Comparison of ENCODE assay signal across 1 cellular context in the genomic region with DNA sequence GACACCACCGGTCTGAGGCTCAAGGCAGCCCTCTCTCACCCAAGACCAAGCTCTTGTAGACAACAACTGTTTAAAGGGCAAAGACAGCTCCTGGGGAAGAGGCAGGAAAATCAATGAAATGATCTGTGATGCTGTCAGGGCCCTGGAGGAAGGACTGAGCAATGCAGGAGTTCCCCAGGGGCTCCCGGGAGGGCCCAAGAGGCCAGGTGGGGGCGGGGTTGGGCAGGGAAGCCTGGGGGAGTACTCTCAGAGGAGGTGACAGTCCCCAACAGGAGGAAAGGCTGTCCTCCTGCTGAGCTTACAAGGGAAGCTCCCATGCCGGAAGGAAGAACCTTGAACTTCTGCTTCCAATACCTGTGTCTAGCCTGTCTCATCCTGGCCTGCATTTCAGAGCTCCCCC.
TF ChIP-seq lines count a peak whose summit lies in the region.

No MANE protein-coding gene starts in this region.

TF ChIP-seq in SK-N-SH treated with all-trans-retinoic acid at 6 μM for 48 hours, 23 proteins besides CTCF, POLR2A, EP300 and RAD21 (continued from another document):
- TF ChIP-seq CSDC2 (CRISPR knock-in tag; IDR thresholded peaks at IDR 0.05) (no peak), CREB5 (CRISPR knock-in tag; IDR thresholded peaks at IDR 0.05; ENCODE audit: low read depth) (no peak)
